ENCODE assay signal across 13 cellular contexts in the genomic region with DNA sequence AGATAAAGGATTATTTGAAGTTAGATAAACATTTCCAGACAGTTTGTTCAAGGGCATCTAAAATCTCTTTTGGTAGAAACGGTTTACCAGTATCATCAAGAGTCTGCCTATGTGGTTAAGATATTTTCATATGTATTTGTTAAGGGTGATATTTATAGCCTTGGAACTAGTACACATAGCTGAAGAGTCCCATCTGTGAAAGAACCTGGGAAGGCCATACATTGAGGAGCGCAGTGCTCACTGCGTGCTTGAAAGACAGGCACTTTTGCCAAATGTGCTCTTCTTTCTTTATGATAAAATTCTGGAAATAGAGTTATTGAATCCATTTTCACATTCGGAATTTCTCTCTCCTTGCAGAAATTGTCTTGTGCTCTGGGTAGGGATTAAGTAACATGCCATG. TPM values are rescaled to one million over a fixed set of nuclear protein-coding genes. Genes with fewer than 3 reads are reported as not detected.
A peak's percentile ranks its signal among the peaks of the same experiment; 100 is the strongest.
DNase-seq lines count a peak whose midpoint lies in the region; ATAC-seq and TF ChIP-seq lines count a peak whose summit lies in the region.
"Had no signal": no experiment of that assay in that cellular context is flagged by ENCODE, and none has a peak within 500 bp of the region (broad histone marks: within the 10 kb centered on the region; RNA-seq: fewer than 3 reads in every experiment).

No MANE protein-coding gene starts in this region.

- no peaks in the 10 kb centered on the region for H3K27me3 ChIP-seq in CD8-positive, alpha-beta T cell (ENCODE audit: insufficient read depth, low read length)
- no peaks in the 10 kb centered on the region for H3K27me3 ChIP-seq in Karpas-422 (ENCODE audit: low read length)
- H3K27me3 ChIP-seq in psoas muscle (ENCODE audit: insufficient read depth in 3 of 3, low read length in 2 of 3), result no peaks in the 10 kb centered on the region
- H3K27me3 ChIP-seq: foreskin keratinocyte had no signal

- peaks cover 56% of the 10 kb centered on the region for H3K4me1 Mint-ChIP-seq in CD8-positive, alpha-beta T cell (ENCODE audit: low read depth)

- H3K9ac ChIP-seq in Karpas-422 (ENCODE audit: low read length), result peak overlapping the region; percentile 69

- H3K4me3 Mint-ChIP-seq in CD8-positive, alpha-beta T cell, result peak overlapping the region; percentile 74

- peaks cover 53% of the 10 kb centered on the region for H3K4me1 ChIP-seq in CD8-positive, alpha-beta T cell (ENCODE audit: insufficient read depth, low read length)
- peaks cover 90% of the 10 kb centered on the region for H3K4me1 ChIP-seq in Karpas-422 (ENCODE audit: low read length)
- peaks cover 23% of the 10 kb centered on the region for H3K4me1 ChIP-seq in psoas muscle

- H3K4me2 ChIP-seq in Karpas-422 (ENCODE audit: low read depth, low read length, poor library complexity, severe bottlenecking), result peak overlapping the region; percentile 79

- peaks cover 6% of the 10 kb centered on the region for H3K36me3 Mint-ChIP-seq in CD8-positive, alpha-beta T cell

- H3K9me3 Mint-ChIP-seq in CD8-positive, alpha-beta T cell, result no peaks in the 10 kb centered on the region

- no peaks in the 10 kb centered on the region for H3K27me3 Mint-ChIP-seq in CD8-positive, alpha-beta T cell (ENCODE audit: low read depth)

- no peaks in the 10 kb centered on the region for H3K36me3 ChIP-seq in CD8-positive, alpha-beta T cell (ENCODE audit: insufficient read depth, low read length)
- H3K36me3 ChIP-seq in Karpas-422 (ENCODE audit: insufficient read depth, low read length) (no peaks in the 10 kb centered on the region), psoas muscle (ENCODE audit: insufficient read depth in 1 of 2, low read depth in 1 of 2) (no peaks in the 10 kb centered on the region)

- H3K4me3 ChIP-seq in CD8-positive, alpha-beta T cell (ENCODE audit: low read depth, low read length), result peak overlapping the region; percentile 42
- peak overlapping the region; percentile 53 for H3K4me3 ChIP-seq in Karpas-422 (ENCODE audit: low read length)
- H3K4me3 ChIP-seq in psoas muscle, result peak overlapping the region; percentile 54
- H3K4me3 ChIP-seq: lung had no signal

- TF ChIP-seq CTCF in CD8-positive, alpha-beta T cell (IDR thresholded peaks at IDR 0.05), result no peak
- no peak for TF ChIP-seq CTCF in psoas muscle (IDR thresholded peaks at IDR 0.05)

- peaks cover 41% of the 10 kb centered on the region for H3K79me2 ChIP-seq in Karpas-422 (ENCODE audit: low read length)

- POLR2A ChIA-PET in CD8-positive, alpha-beta T cell (lab: Charles Lee), result interaction anchor here (0.8 to 3.3 kb wide), 5 partner anchors 11 to 46 kb away, joined by 3 to 18 read pairs (median 3); partner anchors contain the start of gene METTL9

- no peak overlapping the region for H2AFZ ChIP-seq in Karpas-422 (ENCODE audit: low read length)

- no peak for DNase-seq in CD8-positive, alpha-beta T cell
- DNase-seq in Karpas-422 (peak; percentile 73), caudate nucleus (lab: John Stamatoyannopoulos, UW) (no peak), psoas muscle (no peak), NCI-H2196 (lab: John Stamatoyannopoulos, UW; ENCODE audit: unreplicated experiment) (no peak), NCI-H510A treated with DMSO at 0.1 percent for 48 hours (lab: John Stamatoyannopoulos, UW) (no peak), HPDE6-E6E7 (ENCODE audit: extremely low spot score) (no peak), NCI-H69 (lab: John Stamatoyannopoulos, UW) (no peak)
- DNase-seq: foreskin keratinocyte, NCI-H446 had no signal

- no peak for ATAC-seq in CD8-positive, alpha-beta T cell
- peak in 2 of 4 donors; percentile 43 to 58 for ATAC-seq in psoas muscle
- ATAC-seq: foreskin keratinocyte, SK-N-SH treated with all-trans-retinoic acid at 6 μM for 48 hours had no signal

- H3K9me3 ChIP-seq in CD8-positive, alpha-beta T cell (ENCODE audit: low read length), result no peaks in the 10 kb centered on the region
- H3K9me3 ChIP-seq in Karpas-422 (ENCODE audit: low read length) (no peaks in the 10 kb centered on the region), psoas muscle (no peaks in the 10 kb centered on the region)

- peak overlapping the region; percentile 58 for H3K27ac ChIP-seq in CD8-positive, alpha-beta T cell (ENCODE audit: low read depth, low read length)
- H3K27ac ChIP-seq in Karpas-422 (ENCODE audit: low read length), result peak overlapping the region; percentile 97
- peak overlapping the region; percentile 3 for H3K27ac ChIP-seq in caudate nucleus (ENCODE audit: low read depth, low read length)
- H3K27ac ChIP-seq in psoas muscle, result peak overlapping the region; percentile 61
- H3K27ac ChIP-seq: foreskin keratinocyte had no signal

- H4K20me1 ChIP-seq in Karpas-422 (ENCODE audit: insufficient read depth, low read depth, low read length), result no peaks in the 10 kb centered on the region

- H3K9me2 ChIP-seq in Karpas-422 (replicated peaks; ENCODE audit: insufficient read depth, low read length), result no peaks in the 10 kb centered on the region

- H3K27ac Mint-ChIP-seq in CD8-positive, alpha-beta T cell, result peak overlapping the region; percentile 95

- CTCF ChIA-PET in CD8-positive, alpha-beta T cell (lab: Charles Lee), result interaction anchor here (0.7 to 13.3 kb wide), 6 partner anchors 14 to 65 kb away, joined by 3 to 191 read pairs (median 43); no protein-coding TSS in a partner anchor

- intact Hi-C loops in CD8-positive, alpha-beta T cell (cut with DNase I, micrococcal nuclease), result loop anchor here (1.0 to 5.0 kb wide), 5 partner anchors 45 to 1793 kb away; partner anchors contain the start of genes UQCRC2 (in 2 of the 2) and METTL9 (in 1 of the 2)
- intact Hi-C loops in psoas muscle (cut with DNase I), result loop anchor here in 1 of 2 donors (5.0 kb wide), 1 partner anchor 47 kb away; the partner anchor contains the start of gene METTL9

- 70 to 86% (median 74%) methylated on average over 4 of the region's 4 CpGs for WGBS in psoas muscle, 3 donors

RNA-seq across cellular contexts. Expression of gene IGSF6, which starts 7.7 kb away (rescaled TPM):
- under 1 TPM in 1 of 2 experiments, not detected in 1; 0.19 TPM for total RNA-seq in CD8-positive, alpha-beta T cell
- 0.29 and 0.56 TPM in 2 replicates for total RNA-seq in Karpas-422 (2014; rRNA removed; shearing (Covaris generic); ENCODE audit: low replicate concordance)
- total RNA-seq in psoas muscle, result 1 to 10 TPM; 1.4 to 3.0 (median 1.6) TPM
- polyA plus RNA-seq in psoas muscle, result under 1 TPM; 0.15 to 0.23 (median 0.17) TPM
- total RNA-seq: LHCN-M2 had no signal

RNA-seq across cellular contexts. Expression of gene OTOA, which starts 19.1 kb away (rescaled TPM):
- total RNA-seq in CD8-positive, alpha-beta T cell, result under 1 TPM in 1 of 2 experiments, not detected in 1; 0.14 TPM
- total RNA-seq in Karpas-422 (2014; rRNA removed; shearing (Covaris generic); ENCODE audit: low replicate concordance), result 0.07 TPM in 1 of 2 replicates, not detected in the other
- under 1 TPM in 2 of 4 donors, not detected in 2; 0.17 to 0.21 TPM for total RNA-seq in psoas muscle
- under 1 TPM; 0.04 to 0.06 (median 0.05) TPM for polyA plus RNA-seq in psoas muscle

RNA-seq across cellular contexts. Expression of gene METTL9, which starts 45.3 kb away (rescaled TPM):
- 10 to 100 TPM; 93.8 to 99.0 TPM for total RNA-seq in CD8-positive, alpha-beta T cell
- total RNA-seq in Karpas-422 (2014; rRNA removed; shearing (Covaris generic); ENCODE audit: low replicate concordance), result 82.6 and 90.6 TPM in 2 replicates
- total RNA-seq in psoas muscle, result 10 to 100 TPM; 55.0 to 76.9 (median 71.1) TPM
- 100 to 1,000 TPM in 1 of 3 donors, 10 to 100 TPM in 2; 54.4 to 134 (median 90.7) TPM for polyA plus RNA-seq in psoas muscle

Comparison
In these comparisons a context has a peak if more than half of its experiments do, and no peak if none do; other contexts are left out.
1. H3K27ac ChIP-seq: peak in every context shown above with its lines; median percentile 97 in Karpas-422; 61 in psoas muscle; 58 in CD8-positive, alpha-beta T cell; 3 in caudate nucleus.